Comparison of ENCODE assay signal across 9 cellular contexts in the genomic region with DNA sequence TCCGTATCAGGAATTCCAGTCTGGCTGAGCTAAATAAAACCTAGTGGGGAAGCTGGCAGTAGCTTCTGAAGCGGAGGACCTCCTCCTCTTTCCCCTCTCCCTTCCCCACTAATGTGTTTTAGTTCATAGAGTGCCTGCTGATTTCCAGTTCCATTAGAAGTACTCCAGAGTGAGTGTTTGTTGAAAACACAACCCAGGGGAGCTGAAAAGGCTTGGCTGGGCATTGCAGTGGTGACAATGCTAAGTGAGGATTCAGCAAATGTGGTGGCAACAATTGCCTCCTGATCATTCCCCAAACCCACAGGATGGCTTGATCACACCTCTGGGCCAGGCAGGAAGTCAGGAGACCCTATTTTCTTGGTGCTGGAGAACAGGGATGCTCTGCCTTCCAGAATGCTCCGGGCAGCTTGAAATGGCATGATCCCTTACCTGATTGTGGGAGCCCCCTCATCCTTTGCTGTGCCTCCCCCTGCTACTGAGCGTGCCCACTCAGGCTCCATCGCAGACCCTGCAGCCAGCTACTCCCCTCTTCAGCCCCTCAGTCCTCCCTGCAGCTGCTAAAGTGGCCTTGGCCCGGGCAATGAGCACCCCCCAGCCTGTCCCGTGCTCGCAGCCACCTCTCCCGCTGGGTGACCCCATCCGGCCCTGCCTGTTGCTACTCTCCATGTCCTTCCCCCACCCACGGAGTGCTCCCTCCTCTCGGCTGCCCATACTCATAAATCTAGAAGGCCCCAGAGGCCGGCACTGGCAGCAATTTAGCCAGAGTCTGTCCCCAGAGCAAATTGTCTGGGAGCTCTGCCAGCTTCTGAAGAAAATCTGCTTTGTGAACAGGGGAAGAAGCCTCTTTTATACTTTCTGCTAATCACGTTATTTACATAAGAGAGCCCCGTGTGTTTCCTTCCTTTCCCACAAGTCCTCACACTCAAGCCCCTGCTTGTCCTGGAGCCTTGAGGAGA.
DNase-seq lines count a peak whose midpoint lies in the region; ATAC-seq lines count a peak whose summit lies in the region.
"Had no signal": no experiment of that assay in that cellular context is flagged by ENCODE, and none has a peak within 500 bp of the region (broad histone marks: within the 10 kb centered on the region; RNA-seq: fewer than 3 reads in every experiment).

No MANE protein-coding gene starts in this region.

- ATAC-seq in GM18907 (IDR thresholded peaks at IDR 0.05; ENCODE audit: unreplicated experiment) (no peak), HG02678 (IDR thresholded peaks at IDR 0.05; ENCODE audit: unreplicated experiment) (no peak), GM19328 (IDR thresholded peaks at IDR 0.05; ENCODE audit: unreplicated experiment) (no peak)

- H3K9me3 ChIP-seq in muscle layer of duodenum (ENCODE audit: control insufficient read depth in 1 of 2, low read length in 2 of 2), result no peaks in the 10 kb centered on the region

- H3K4me3 ChIP-seq in muscle layer of duodenum (ENCODE audit: low read depth in 1 of 2, low read length in 2 of 2), result no peak overlapping the region

- H3K4me1 ChIP-seq in muscle layer of duodenum (ENCODE audit: control insufficient read depth in 1 of 2, insufficient read depth in 2 of 2, low read length in 2 of 2), result peaks cover 0 to 30% of the 10 kb centered on the region in 2 donors

- peak overlapping the region; percentile 48 for H3K27ac ChIP-seq in muscle layer of duodenum (ENCODE audit: low read length)
- H3K27ac ChIP-seq: C4-2B had no signal

- peak; percentile 29 for DNase-seq in A172 (ENCODE audit: low spot score)
- peak; percentile 66 to 84 for DNase-seq in NCI-H2081 (lab: John Stamatoyannopoulos, UW)
- peak; percentile 70 for DNase-seq in dedifferentiated amniotic fluid mesenchymal stem cell (ENCODE audit: extremely low spot score)
- DNase-seq in GM19238 (ENCODE audit: insufficient read length, low spot score), result no peak

- H3K36me3 ChIP-seq in muscle layer of duodenum (ENCODE audit: control insufficient read depth in 1 of 2, insufficient read depth in 2 of 2, low read length in 2 of 2), result no peaks in the 10 kb centered on the region

- no peaks in the 10 kb centered on the region for H3K27me3 ChIP-seq in muscle layer of duodenum (ENCODE audit: low read depth, low read length)
